ENCODE assay signal across 8 cellular contexts in genomic region chr16:30186782-30187555, GRCh38. TPM values are rescaled to one million over a fixed set of nuclear protein-coding genes. Genes with fewer than 3 reads are reported as not detected.
DNase-seq lines count a peak whose midpoint lies in the region; ATAC-seq and TF ChIP-seq lines count a peak whose summit lies in the region.

No MANE protein-coding gene starts in this region.

- H3K27ac Mint-ChIP-seq in activated naive CD8-positive, alpha-beta T cell treated with anti-CD3 and anti-CD28 coated beads, Interleukin-2, amount 10 ng/mL, durations not matched to agents 7 days and 5 days: peak overlapping the region; percentile 100

- H3K27me3 ChIP-seq in SU-DHL-6 (ENCODE audit: low read length): no peaks in the 10 kb centered on the region
- H3K27me3 ChIP-seq in smooth muscle cell (ENCODE audit: low read depth): no peaks in the 10 kb centered on the region

- DNase-seq in GM13977 (ENCODE audit: low spot score) (peak; percentile 61), left cardiac atrium (peak; percentile 81), smooth muscle cell (lab: John Stamatoyannopoulos, UW; ENCODE audit: unreplicated experiment) (no peak), NCI-H146 (lab: John Stamatoyannopoulos, UW) (no peak), NCI-H446 treated with DMSO at 0.1 percent for 48 hours (lab: John Stamatoyannopoulos, UW) (no peak)
- DNase-seq in activated naive CD8-positive, alpha-beta T cell treated with anti-CD3 and anti-CD28 coated beads, Interleukin-2, amount 10 ng/mL, durations not matched to agents 7 days and 5 days: peak; percentile 96

- H3K36me3 ChIP-seq in SU-DHL-6 (ENCODE audit: low read length) (peaks cover 16% of the 10 kb centered on the region), smooth muscle cell (ENCODE audit: low read depth) (no peaks in the 10 kb centered on the region)

- intact Hi-C loops in left cardiac atrium (cut with DNase I): no loop called here

- no peaks in the 10 kb centered on the region for H3K9me2 ChIP-seq in SU-DHL-6 (replicated peaks; ENCODE audit: insufficient read depth, low read length)

- no peaks in the 10 kb centered on the region for H3K9me3 ChIP-seq in SU-DHL-6 (ENCODE audit: insufficient read depth, low read length)
- no peaks in the 10 kb centered on the region for H3K9me3 ChIP-seq in smooth muscle cell (replicated peaks; ENCODE audit: low read depth)

- H3F3A ChIP-seq in SU-DHL-6 (ENCODE audit: insufficient read depth): peaks cover 38% of the 10 kb centered on the region
- peaks cover 3% of the 10 kb centered on the region for H3F3A ChIP-seq in smooth muscle cell (ENCODE audit: low read depth)

- no peaks in the 10 kb centered on the region for H3K4me1 ChIP-seq in smooth muscle cell (ENCODE audit: low read depth)

- H3K4me3 Mint-ChIP-seq in activated naive CD8-positive, alpha-beta T cell treated with anti-CD3 and anti-CD28 coated beads, Interleukin-2, amount 10 ng/mL, durations not matched to agents 7 days and 5 days: peak overlapping the region; percentile 100

- H4K20me1 ChIP-seq in SU-DHL-6 (ENCODE audit: low read depth, low read length) (no peaks in the 10 kb centered on the region; the same call in 1 of the 2 replicates), smooth muscle cell (ENCODE audit: low read depth) (no peaks in the 10 kb centered on the region)

- H3K79me2 ChIP-seq in SU-DHL-6 (ENCODE audit: insufficient read depth, low read length) (peaks cover 15% of the 10 kb centered on the region), smooth muscle cell (ENCODE audit: low read depth) (no peaks in the 10 kb centered on the region)

- H3K9ac ChIP-seq in SU-DHL-6 (ENCODE audit: low read length): peak overlapping the region; percentile 100
- H3K9ac ChIP-seq in smooth muscle cell (ENCODE audit: low read depth): no peak overlapping the region

- TF ChIP-seq CTCF in GM13977 (IDR thresholded peaks at IDR 0.05; ENCODE audit: extremely low read depth, insufficient read depth, missing control alignments) (peak; percentile 89), SU-DHL-6 (IDR thresholded peaks at IDR 0.05; ENCODE audit: insufficient read depth, low read length, poor library complexity, severe bottlenecking) (peak; percentile 93), smooth muscle cell (IDR thresholded peaks at IDR 0.05; ENCODE audit: borderline replicate concordance, insufficient read depth, poor library complexity, severe bottlenecking) (peak; percentile 55)

- H3K4me2 ChIP-seq in SU-DHL-6 (ENCODE audit: low read depth, low read length, poor library complexity, severe bottlenecking) (peak overlapping the region; percentile 97), smooth muscle cell (no peak overlapping the region)

- no peaks in the 10 kb centered on the region for H3K9me3 Mint-ChIP-seq in activated naive CD8-positive, alpha-beta T cell treated with anti-CD3 and anti-CD28 coated beads, Interleukin-2, amount 10 ng/mL, durations not matched to agents 7 days and 5 days

- H3K36me3 Mint-ChIP-seq in activated naive CD8-positive, alpha-beta T cell treated with anti-CD3 and anti-CD28 coated beads, Interleukin-2, amount 10 ng/mL, durations not matched to agents 7 days and 5 days: peaks cover 39% of the 10 kb centered on the region

- WGBS in smooth muscle cell (ENCODE audit: low lambda C conversion rate): 68% methylated on average over 36 of the region's 36 CpGs

- POLR2A ChIA-PET in activated naive CD8-positive, alpha-beta T cell treated with anti-CD3 and anti-CD28 coated beads, Interleukin-2, amount 10 ng/mL, durations not matched to agents 7 days and 5 days (lab: Charles Lee): interaction anchor here (0.6 to 6.4 kb wide), 17 partner anchors 10 to 561 kb away, joined by 3 to 132 read pairs (median 8); partner anchors contain the start of genes ALDOA, GDPD3, MAPK3 and PHKG2

- H3K27ac ChIP-seq in SU-DHL-6 (ENCODE audit: low read depth, low read length): peak overlapping the region; percentile 98
- H3K27ac ChIP-seq in smooth muscle cell (ENCODE audit: low read depth): no peak overlapping the region

- H3K4me3 ChIP-seq in SU-DHL-6 (ENCODE audit: insufficient read depth, low read length, poor library complexity, severe bottlenecking): peak overlapping the region; percentile 35
- H3K4me3 ChIP-seq in smooth muscle cell: no peak overlapping the region

- in situ Hi-C loops in GM13977 (cut with MboI; ENCODE audit: low pct_unique_long_range_greater_than_20kb, low sequenced_read_pairs, unreplicated experiment): no loop called here

- H2AFZ ChIP-seq in SU-DHL-6 (ENCODE audit: low read depth, low read length, severe bottlenecking): no peak overlapping the region
- no peak overlapping the region for H2AFZ ChIP-seq in smooth muscle cell (ENCODE audit: low read depth)

- no peaks in the 10 kb centered on the region for H3K27me3 Mint-ChIP-seq in activated naive CD8-positive, alpha-beta T cell treated with anti-CD3 and anti-CD28 coated beads, Interleukin-2, amount 10 ng/mL, durations not matched to agents 7 days and 5 days

- peaks cover 22% of the 10 kb centered on the region for H3K4me1 Mint-ChIP-seq in activated naive CD8-positive, alpha-beta T cell treated with anti-CD3 and anti-CD28 coated beads, Interleukin-2, amount 10 ng/mL, durations not matched to agents 7 days and 5 days

- peak; percentile 13 for ATAC-seq in activated naive CD8-positive, alpha-beta T cell treated with anti-CD3 and anti-CD28 coated beads, Interleukin-2, amount 10 ng/mL, durations not matched to agents 7 days and 5 days (ENCODE audit: low read depth)
- ATAC-seq in left cardiac atrium (peak in 1 of 2 donors; percentile 3), HG02798 (IDR thresholded peaks at IDR 0.05; ENCODE audit: poor library complexity, unreplicated experiment) (no peak)

RNA-seq across cellular contexts. Expression of gene CORO1A, which starts 3.6 kb away (rescaled TPM):
- total RNA-seq in activated naive CD8-positive, alpha-beta T cell treated with anti-CD3 and anti-CD28 coated beads, Interleukin-2, amount 10 ng/mL, durations not matched to agents 7 days and 5 days: 1,000 to 10,000 TPM; 1,426 to 1,488 TPM
- total RNA-seq in left cardiac atrium (10 to 100 TPM; 14.8 to 32.0 TPM), smooth muscle cell (4.3 and 5.1 TPM in 2 replicates)
- 5.6 and 6.3 TPM in 2 replicates for polyA plus RNA-seq in smooth muscle cell

RNA-seq across cellular contexts. Expression of gene BOLA2B, which starts 6.5 kb away (rescaled TPM):
- total RNA-seq in activated naive CD8-positive, alpha-beta T cell treated with anti-CD3 and anti-CD28 coated beads, Interleukin-2, amount 10 ng/mL, durations not matched to agents 7 days and 5 days: 100 to 1,000 TPM; 122 to 145 TPM
- 10 to 100 TPM; 71.4 to 84.6 TPM for total RNA-seq in left cardiac atrium
- 229 and 338 TPM in 2 replicates for total RNA-seq in smooth muscle cell
- 148 and 163 TPM in 2 replicates for polyA plus RNA-seq in smooth muscle cell

RNA-seq across cellular contexts. Expression of gene SLX1A, which starts 6.7 kb away (rescaled TPM):
- total RNA-seq in activated naive CD8-positive, alpha-beta T cell treated with anti-CD3 and anti-CD28 coated beads, Interleukin-2, amount 10 ng/mL, durations not matched to agents 7 days and 5 days: 100 to 1,000 TPM in 1 of 2 experiments, 10 to 100 TPM in 1; 59.7 to 121 TPM
- total RNA-seq in left cardiac atrium (10 to 100 TPM; 18.7 to 24.8 TPM), smooth muscle cell (3.7 and 55.1 TPM in 2 replicates)
- polyA plus RNA-seq in smooth muscle cell: 90.0 and 95.5 TPM in 2 replicates

RNA-seq across cellular contexts. Expression of gene SULT1A3, which starts 12.1 kb away (rescaled TPM):
- 10 to 100 TPM; 31.8 to 32.3 TPM for total RNA-seq in activated naive CD8-positive, alpha-beta T cell treated with anti-CD3 and anti-CD28 coated beads, Interleukin-2, amount 10 ng/mL, durations not matched to agents 7 days and 5 days
- 10 to 100 TPM; 12.0 to 22.6 TPM for total RNA-seq in left cardiac atrium
- 3.7 and 5.8 TPM in 2 replicates for total RNA-seq in smooth muscle cell
- polyA plus RNA-seq in smooth muscle cell: 8.2 and 16.3 TPM in 2 replicates

Comparison
In these comparisons a context has a peak if more than half of its experiments do, and no peak if none do; other contexts are left out.
1. DNase-seq: peak in GM13977 (single experiment), activated naive CD8-positive, alpha-beta T cell treated with anti-CD3 and anti-CD28 coated beads, Interleukin-2, amount 10 ng/mL, durations not matched to agents 7 days and 5 days (single experiment) and left cardiac atrium (single experiment); none in smooth muscle cell (single experiment), NCI-H146 (single experiment) and NCI-H446 treated with DMSO at 0.1 percent for 48 hours (single experiment).
2. RNA of gene CORO1A, which starts 3.6 kb away (total RNA-seq): 1,426 to 1,488 TPM in activated naive CD8-positive, alpha-beta T cell treated with anti-CD3 and anti-CD28 coated beads, Interleukin-2, amount 10 ng/mL, durations not matched to agents 7 days and 5 days; 14.8 to 32.0 TPM in left cardiac atrium and 4.3 to 5.1 TPM in smooth muscle cell; every median in the first group is over 10 times any median in the second.
3. Peak in every context shown above with its lines, with median percentiles within 50 percentile points of each other: CTCF ChIP-seq.